ENCODE assay signal across 10 cellular contexts in the genomic region with DNA sequence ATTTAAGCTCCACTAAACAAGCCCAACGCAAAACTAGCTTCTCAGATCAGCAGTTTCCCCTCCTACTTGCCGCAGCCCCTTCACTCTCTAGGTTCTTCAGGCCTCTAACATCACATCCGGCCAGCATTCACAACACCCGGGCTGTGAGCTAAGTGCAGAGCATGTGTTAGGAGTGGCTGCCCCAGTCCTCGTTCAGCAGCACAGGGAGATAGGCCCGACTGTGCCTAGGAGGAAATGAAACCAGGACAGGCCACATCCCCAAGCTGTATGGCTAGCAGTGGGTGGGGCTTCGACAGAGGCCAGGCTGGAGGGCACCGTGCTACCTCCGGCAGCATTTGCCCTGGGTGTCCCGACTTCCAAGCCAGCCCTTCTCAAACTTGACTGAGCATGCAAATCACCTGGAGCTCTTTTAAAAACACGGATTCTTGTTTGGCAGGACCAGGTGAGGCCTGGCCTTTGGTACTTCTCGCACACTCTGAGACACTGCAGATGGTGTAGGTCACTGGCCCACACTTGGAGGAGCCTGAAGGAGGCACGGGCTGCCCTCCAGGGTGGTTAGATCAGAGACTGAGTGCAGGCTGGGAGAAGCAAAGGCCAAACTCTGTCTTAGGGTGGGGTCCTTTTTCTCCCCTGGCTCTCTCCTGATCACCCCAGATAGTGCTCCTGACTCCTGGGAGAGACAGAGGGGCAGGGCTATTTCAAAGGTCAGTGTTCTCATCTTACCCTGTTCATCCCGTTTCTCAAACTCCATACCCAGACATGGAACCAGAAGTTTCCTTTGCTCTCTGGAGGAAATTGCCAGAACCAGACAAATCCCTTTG.
DNase-seq lines count a peak whose midpoint lies in the region; ATAC-seq, FAIRE-seq and TF ChIP-seq lines count a peak whose summit lies in the region.
"Had no signal": no experiment of that assay in that cellular context is flagged by ENCODE, and none has a peak within 500 bp of the region (broad histone marks: within the 10 kb centered on the region; RNA-seq: fewer than 3 reads in every experiment).

No MANE protein-coding gene starts in this region.

- H3K4me3 ChIP-seq in cardiac muscle cell (no peak overlapping the region), tibial artery (no peak overlapping the region), SK-N-SH (ENCODE audit: low read depth in 2 of 2, low read length in 1 of 2) (no peak overlapping the region)

- TF ChIP-seq EP300 in SK-N-SH (IDR thresholded peaks at IDR 0.05; ENCODE audit: borderline replicate concordance in 1 of 2, low read depth in 1 of 2, low read length in 1 of 2), result no peak

- CTCF ChIA-PET in SK-N-SH (lab: Yijun Ruan, JAX), result interaction anchor here (1.2 to 3.9 kb wide), 4 partner anchors 9 to 346 kb away, joined by 4 to 16 read pairs (median 8); no protein-coding TSS in a partner anchor

- H3K27ac ChIP-seq in cardiac muscle cell, result peak overlapping the region; percentile 35
- no peak overlapping the region for H3K27ac ChIP-seq in tibial artery
- H3K27ac ChIP-seq in SK-N-SH (ENCODE audit: low read depth in 2 of 2, low read length in 1 of 2), result no peak overlapping the region; a peak in 1 of 4 replicates

- FAIRE-seq in H54 (lab: Jason Lieb, UNC), result no peak

- no peak overlapping the region for H2AFZ ChIP-seq in SK-N-SH (ENCODE audit: low read depth)

- H3K9me3 ChIP-seq in cardiac muscle cell (ENCODE audit: low read depth), result no peaks in the 10 kb centered on the region
- no peaks in the 10 kb centered on the region for H3K9me3 ChIP-seq in tibial artery
- no peaks in the 10 kb centered on the region for H3K9me3 ChIP-seq in SK-N-SH

- 51% methylated on average over 8 of the region's 14 CpGs for WGBS in SK-N-SH (ENCODE audit: low lambda C conversion rate)

- no peaks in the 10 kb centered on the region for H3K79me2 ChIP-seq in SK-N-SH (ENCODE audit: insufficient read depth)

- peak; percentile 98 for ATAC-seq in GM21515 (IDR thresholded peaks at IDR 0.05; ENCODE audit: unreplicated experiment)
- peak; percentile 96 for ATAC-seq in HG03558 (IDR thresholded peaks at IDR 0.05; ENCODE audit: extremely low read depth, unreplicated experiment)
- ATAC-seq: CD8-positive, alpha-beta T cell; T-cell had no signal

- intact Hi-C loops in tibial artery (cut with DNase I; ENCODE audit: low total_unique reads), result no loop called here

- H3K36me3 ChIP-seq in cardiac muscle cell (no peaks in the 10 kb centered on the region), tibial artery (no peaks in the 10 kb centered on the region), SK-N-SH (replicated peaks in 1 of 2; ENCODE audit: control insufficient read depth in 1 of 2, insufficient read depth in 2 of 2, low read length in 1 of 2) (no peaks in the 10 kb centered on the region)

- TF ChIP-seq RAD21 in SK-N-SH (IDR thresholded peaks at IDR 0.05; ENCODE audit: low read length), result no peak

- H3F3A ChIP-seq in SK-N-SH (replicated peaks; ENCODE audit: insufficient read depth), result no peaks in the 10 kb centered on the region

- H3K4me2 ChIP-seq in SK-N-SH, result no peak overlapping the region

- H3K27me3 ChIP-seq in cardiac muscle cell (no peaks in the 10 kb centered on the region), tibial artery (no peaks in the 10 kb centered on the region), SK-N-SH (ENCODE audit: insufficient read depth) (no peaks in the 10 kb centered on the region)

- POLR2A ChIA-PET in SK-N-SH (lab: Yijun Ruan, JAX), result interaction anchor here (0.9 kb wide), 1 partner anchor 9 kb away, joined by 3 read pairs; no protein-coding TSS in a partner anchor

- no peak for TF ChIP-seq CTCF in cardiac muscle cell (IDR thresholded peaks at IDR 0.05; ENCODE audit: low read depth, low read length)
- no peak for TF ChIP-seq CTCF in tibial artery (IDR thresholded peaks at IDR 0.05)
- TF ChIP-seq CTCF in SK-N-SH (IDR thresholded peaks at IDR 0.05), result no peak

- H3K9ac ChIP-seq in SK-N-SH, result no peak overlapping the region

- peak; percentile 47 for DNase-seq in ELF-1 (ENCODE audit: low read depth, low spot score)
- DNase-seq in cardiac muscle cell (ENCODE audit: low read depth in 1 of 2, low spot score in 1 of 2), result peak; percentile 26 to 37
- DNase-seq in tibial artery, result peak; percentile 60 to 72
- no peak for DNase-seq in NCI-H69 (lab: John Stamatoyannopoulos, UW)
- DNase-seq in H54 (ENCODE audit: insufficient read length, low spot score), result no peak
- no peak for DNase-seq in SK-N-SH

- no peaks in the 10 kb centered on the region for H4K20me1 ChIP-seq in SK-N-SH (ENCODE audit: insufficient read depth)

- H3K4me1 ChIP-seq in cardiac muscle cell (ENCODE audit: low read depth), result peaks cover under 1% of the 10 kb centered on the region
- H3K4me1 ChIP-seq in tibial artery, result no peaks in the 10 kb centered on the region
- H3K4me1 ChIP-seq in SK-N-SH (ENCODE audit: control insufficient read depth in 1 of 2, insufficient read depth in 2 of 2, low read depth in 1 of 2, low read length in 1 of 2), result peaks cover 0 to 50% of the 10 kb centered on the region in 2 experiments; a peak in 1 of 4 replicates

- no peaks in the 10 kb centered on the region for H3K9me2 ChIP-seq in SK-N-SH

- no peak for TF ChIP-seq POLR2A in H54 (IDR thresholded peaks at IDR 0.05; ENCODE audit: low read depth, low read length)

TF ChIP-seq in SK-N-SH, 30 proteins besides CTCF, POLR2A, EP300 and RAD21:
- no peak for TF ChIP-seq TEAD4 (IDR thresholded peaks at IDR 0.05; ENCODE audit: borderline replicate concordance, insufficient read depth)
- no peak for TF ChIP-seq SMC3 (IDR thresholded peaks at IDR 0.05; ENCODE audit: low read depth, low read length)
- no peak for TF ChIP-seq RCOR1 (IDR thresholded peaks at IDR 0.05; ENCODE audit: low read length)
- no peak for TF ChIP-seq MEF2A (IDR thresholded peaks at IDR 0.05; ENCODE audit: borderline replicate concordance, low read depth)
- TF ChIP-seq, protein P1, sequence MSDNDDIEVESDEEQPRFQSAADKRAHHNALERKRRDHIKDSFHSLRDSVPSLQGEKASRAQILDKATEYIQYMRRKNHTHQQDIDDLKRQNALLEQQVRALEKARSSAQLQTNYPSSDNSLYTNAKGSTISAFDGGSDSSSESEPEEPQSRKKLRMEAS (IDR thresholded peaks at IDR 0.05; ENCODE audit: low read depth), result no peak
- TF ChIP-seq, protein P2, sequence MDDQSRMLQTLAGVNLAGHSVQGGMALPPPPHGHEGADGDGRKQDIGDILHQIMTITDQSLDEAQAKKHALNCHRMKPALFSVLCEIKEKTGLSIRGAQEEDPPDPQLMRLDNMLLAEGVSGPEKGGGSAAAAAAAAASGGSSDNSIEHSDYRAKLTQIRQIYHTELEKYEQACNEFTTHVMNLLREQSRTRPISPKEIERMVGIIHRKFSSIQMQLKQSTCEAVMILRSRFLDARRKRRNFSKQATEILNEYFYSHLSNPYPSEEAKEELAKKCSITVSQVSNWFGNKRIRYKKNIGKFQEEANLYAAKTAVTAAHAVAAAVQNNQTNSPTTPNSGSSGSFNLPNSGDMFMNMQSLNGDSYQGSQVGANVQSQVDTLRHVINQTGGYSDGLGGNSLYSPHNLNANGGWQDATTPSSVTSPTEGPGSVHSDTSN (IDR thresholded peaks at IDR 0.05), result no peak
- TF ChIP-seq TCF12 (IDR thresholded peaks at IDR 0.05), result no peak
- TF ChIP-seq JUND (IDR thresholded peaks at IDR 0.05), result no peak
- TF ChIP-seq EZH2phosphoT487 (IDR thresholded peaks at IDR 0.05; ENCODE audit: borderline replicate concordance, low read depth), result no peak
- no peak for TF ChIP-seq FOXJ3 (CRISPR knock-in tag; IDR thresholded peaks at IDR 0.05)
- no peak for TF ChIP-seq CHD2 (IDR thresholded peaks at IDR 0.05; ENCODE audit: low read length, partially characterized antibody)
- no peak for TF ChIP-seq POLR2AphosphoS5 (IDR thresholded peaks at IDR 0.05; ENCODE audit: low read depth, low read length)
- no peak for TF ChIP-seq ZBTB33 (IDR thresholded peaks at IDR 0.05; ENCODE audit: borderline replicate concordance, low read depth)
- TF ChIP-seq ELF1 (IDR thresholded peaks at IDR 0.05), result no peak

Comparison
In these comparisons a context has a peak if more than half of its experiments do, and no peak if none do; other contexts are left out.
1. DNase-seq: peak in ELF-1 (single experiment), cardiac muscle cell (2 of 2) and tibial artery (2 of 2); none in NCI-H69 (single experiment), H54 (single experiment) and SK-N-SH (single experiment).